Comparison of ENCODE assay signal across 1 cellular context in genomic region chr7:96237040-96237439, GRCh38.
TF ChIP-seq lines count a peak whose summit lies in the region.

No MANE protein-coding gene starts in this region.

TF ChIP-seq in IMR-90, 13 proteins besides CTCF, POLR2A, EP300 and RAD21:
- TF ChIP-seq MAZ (IDR thresholded peaks at IDR 0.05; ENCODE audit: borderline replicate concordance, low read depth, low read length), result no peak
- no peak for TF ChIP-seq ELK1 (IDR thresholded peaks at IDR 0.05; ENCODE audit: borderline replicate concordance, low read depth, low read length)
- TF ChIP-seq MXI1 (IDR thresholded peaks at IDR 0.05; ENCODE audit: borderline replicate concordance, low read depth, low read length), result no peak
- TF ChIP-seq NFE2L2 (IDR thresholded peaks at IDR 0.05; ENCODE audit: low read depth, low read length), result no peak
- TF ChIP-seq CHD1 (IDR thresholded peaks at IDR 0.05; ENCODE audit: low read depth, low read length), result no peak
- TF ChIP-seq USF2 (IDR thresholded peaks at IDR 0.05; ENCODE audit: low read depth, low read length), result no peak
- TF ChIP-seq MAFK (IDR thresholded peaks at IDR 0.05; ENCODE audit: low read depth, low read length), result no peak
- no peak for TF ChIP-seq RFX5 (IDR thresholded peaks at IDR 0.05; ENCODE audit: low read depth, low read length)
- TF ChIP-seq BHLHE40 (IDR thresholded peaks at IDR 0.05; ENCODE audit: low read depth, low read length), result no peak
- no peak for TF ChIP-seq RCOR1 (IDR thresholded peaks at IDR 0.05; ENCODE audit: insufficient replicate concordance, low read length)
- TF ChIP-seq CEBPB (IDR thresholded peaks at IDR 0.05; ENCODE audit: low read depth, low read length), result no peak
- TF ChIP-seq FOS (IDR thresholded peaks at IDR 0.05; ENCODE audit: low read depth, low read length), result no peak
- TF ChIP-seq SMC3 (IDR thresholded peaks at IDR 0.05; ENCODE audit: low read depth, low read length), result no peak
TF ChIP-seq in IMR-90: peak in this region for 0.
